23 cellular contexts compared by ENCODE assay signal in genomic region chrY:7056886-7057285, GRCh38.
"Had no signal": no experiment of that assay in that cellular context is flagged by ENCODE, and none has a peak within 500 bp of the region (broad histone marks: within the 10 kb centered on the region; RNA-seq: fewer than 3 reads in every experiment).

No MANE protein-coding gene starts in this region.

- H3K27me3 ChIP-seq: colonic mucosa, gastroesophageal sphincter, heart left ventricle, hepatocyte, left lung, sigmoid colon, spleen, testis, tibial artery had no signal

- H3K36me3 ChIP-seq: colonic mucosa, gastroesophageal sphincter, heart left ventricle, left lung, prostate gland, sigmoid colon, spleen, tibial artery had no signal

- H3K4me3 ChIP-seq: colonic mucosa, gastroesophageal sphincter, heart left ventricle, hepatocyte, left lung, prostate gland, sigmoid colon, spleen, testis, tibial artery had no signal

- H3K9me3 ChIP-seq: colonic mucosa, gastroesophageal sphincter, heart left ventricle, left lung, prostate gland, sigmoid colon, spleen, testis, tibial artery had no signal

- DNase-seq: colonic mucosa; effector CD8-positive, alpha-beta T cell; endodermal cell; foreskin fibroblast; heart left ventricle; kidney; left cardiac atrium; left lung; mesendoderm; midbrain; naive thymus-derived CD4-positive, alpha-beta T cell; right cardiac atrium; sigmoid colon; spleen; stimulated activated CD4-positive, alpha-beta T cell treated with anti-CD3 and anti-CD28 coated beads, Interleukin-4, amount 100 ng/mL, for 4 hours; stimulated activated naive CD8-positive, alpha-beta T cell treated with anti-CD3 and anti-CD28 coated beads, Interleukin-15, Interleukin-2, amounts not matched to agents 100 U/mL and 50 U/mL, for 24 hours; substantia nigra; testis; tibial artery had no signal

- H3K27ac ChIP-seq: colonic mucosa, gastroesophageal sphincter, heart left ventricle, hepatocyte, left lung, prostate gland, sigmoid colon, spleen, testis, tibial artery had no signal

- H3K4me1 ChIP-seq: colonic mucosa, gastroesophageal sphincter, heart left ventricle, left lung, prostate gland, sigmoid colon, spleen, testis, tibial artery had no signal

- ATAC-seq: gastroesophageal sphincter; heart left ventricle; left cardiac atrium; left lung; naive thymus-derived CD4-positive, alpha-beta T cell; right cardiac atrium; stimulated activated memory B cell treated with anti-CD40 and anti-IgM and Interleukin-4, amounts not matched to agents 10 μg/mL and 1 μg/mL and 100 μg/mL, for 72 hours; stimulated activated naive CD8-positive, alpha-beta T cell treated with anti-CD3 and anti-CD28 coated beads, Interleukin-15, Interleukin-2, amounts not matched to agents 100 U/mL and 50 U/mL, for 24 hours had no signal
